In the genomic region with DNA sequence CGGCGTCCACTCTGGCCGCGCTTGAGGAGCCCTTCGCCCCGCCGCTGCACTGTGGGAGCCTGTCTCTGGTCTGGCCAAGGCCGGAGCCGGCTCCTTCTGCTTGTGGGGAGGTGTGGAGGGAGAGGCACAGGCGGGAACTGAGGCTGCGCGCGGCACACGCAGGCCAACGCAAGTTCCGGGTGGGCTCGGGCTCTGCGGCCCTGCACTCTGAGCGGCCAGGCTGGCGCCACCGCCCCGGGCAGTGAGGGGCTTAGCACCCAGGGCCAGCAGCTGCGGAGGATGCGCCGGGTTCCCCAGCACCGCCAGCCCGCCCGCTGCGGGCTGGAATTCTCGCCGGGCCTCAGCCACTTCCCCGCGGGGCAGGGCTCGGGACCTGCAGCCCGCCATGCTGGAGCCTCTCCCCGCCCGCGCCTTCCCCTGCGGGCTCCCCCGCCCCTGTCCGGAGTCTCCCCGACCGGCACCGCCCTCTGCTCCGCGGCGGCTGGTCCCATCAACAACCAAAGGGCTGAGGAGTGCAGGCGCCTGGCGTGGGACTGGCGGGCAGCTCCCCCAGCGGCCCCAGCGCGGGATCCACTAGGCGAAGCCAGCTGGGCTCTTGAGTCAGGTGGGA, we compare ENCODE assay signal across 19 cellular contexts.
DNase-seq lines count a peak whose midpoint lies in the region; ATAC-seq and TF ChIP-seq lines count a peak whose summit lies in the region.
"Had no signal": no experiment of that assay in that cellular context is flagged by ENCODE, and none has a peak within 500 bp of the region (broad histone marks: within the 10 kb centered on the region; RNA-seq: fewer than 3 reads in every experiment).

No MANE protein-coding gene starts in this region.

- POLR2A ChIA-PET in activated CD8-positive, alpha-beta T cell treated with anti-CD3 and anti-CD28 coated beads, Interleukin-2, amount 10 ng/mL, durations not matched to agents 7 days and 5 days (lab: Charles Lee), result no interaction called here

- H3K27me3 Mint-ChIP-seq in activated CD8-positive, alpha-beta T cell treated with anti-CD3 and anti-CD28 coated beads, Interleukin-2, amount 10 ng/mL, durations not matched to agents 7 days and 5 days (ENCODE audit: low read depth), result no peaks in the 10 kb centered on the region
- H3K27me3 Mint-ChIP-seq: activated CD4-positive, alpha-beta memory T cell treated with anti-CD3 and anti-CD28 coated beads, Interleukin-2, amount 10 ng/mL, durations not matched to agents 7 days and 5 days; dendritic cell treated with granulocyte-macrophage colony-stimulating factor and Interleukin-4, amounts not matched to agents 40 ng/mL and 50 ng/mL, for 4 days had no signal

- H3K4me1 Mint-ChIP-seq in activated CD8-positive, alpha-beta T cell treated with anti-CD3 and anti-CD28 coated beads, Interleukin-2, amount 10 ng/mL, durations not matched to agents 7 days and 5 days (ENCODE audit: low read depth), result no peaks in the 10 kb centered on the region
- H3K4me1 Mint-ChIP-seq: activated CD4-positive, alpha-beta memory T cell treated with anti-CD3 and anti-CD28 coated beads, Interleukin-2, amount 10 ng/mL, durations not matched to agents 7 days and 5 days had no signal

- no peaks in the 10 kb centered on the region for H3K4me1 ChIP-seq in psoas muscle
- H3K4me1 ChIP-seq: stomach had no signal

- intact Hi-C loops in psoas muscle (cut with DNase I), result no loop called here

- ATAC-seq in psoas muscle (no peak), HG02840 (IDR thresholded peaks at IDR 0.05; ENCODE audit: low FRiP score, unreplicated experiment) (no peak)
- no peak for ATAC-seq in activated CD8-positive, alpha-beta T cell treated with anti-CD3 and anti-CD28 coated beads, Interleukin-2, amount 10 ng/mL, durations not matched to agents 7 days and 5 days
- ATAC-seq: activated CD4-positive, CD25-positive, alpha-beta regulatory T cell treated with anti-CD3 and anti-CD28 coated beads, Interleukin-2, amount 50 U/mL, for 24 hours had no signal

- H3K27me3 ChIP-seq in psoas muscle (ENCODE audit: insufficient read depth in 3 of 3, low read length in 2 of 3), result no peaks in the 10 kb centered on the region
- H3K27me3 ChIP-seq: stomach had no signal

- H3K9me3 ChIP-seq in iPS-18c (ENCODE audit: control insufficient read depth, insufficient read depth, low read length) (no peaks in the 10 kb centered on the region), psoas muscle (no peaks in the 10 kb centered on the region)

- H3K36me3 Mint-ChIP-seq in activated CD8-positive, alpha-beta T cell treated with anti-CD3 and anti-CD28 coated beads, Interleukin-2, amount 10 ng/mL, durations not matched to agents 7 days and 5 days (ENCODE audit: low read depth), result no peaks in the 10 kb centered on the region

- 94 to 98% (median 98%) methylated on average over 42 to 54 of the region's 54 CpGs for WGBS in psoas muscle, 3 donors

- H3K9me3 Mint-ChIP-seq in activated CD8-positive, alpha-beta T cell treated with anti-CD3 and anti-CD28 coated beads, Interleukin-2, amount 10 ng/mL, durations not matched to agents 7 days and 5 days (ENCODE audit: insufficient read depth), result peaks cover 8% of the 10 kb centered on the region
- H3K9me3 Mint-ChIP-seq: dendritic cell treated with granulocyte-macrophage colony-stimulating factor and Interleukin-4, amounts not matched to agents 40 ng/mL and 50 ng/mL, for 4 days had no signal

- no peak for TF ChIP-seq EP300 in Ishikawa (IDR thresholded peaks at IDR 0.05; ENCODE audit: borderline replicate concordance)

- H3K4me3 ChIP-seq in iPS-18c (ENCODE audit: insufficient read depth, low read depth, low read length), result peak overlapping the region; percentile 31; the same call in 1 of the 2 replicates
- no peak overlapping the region for H3K4me3 ChIP-seq in psoas muscle
- H3K4me3 ChIP-seq: stomach had no signal

- no peak overlapping the region for H3K4me3 Mint-ChIP-seq in activated CD8-positive, alpha-beta T cell treated with anti-CD3 and anti-CD28 coated beads, Interleukin-2, amount 10 ng/mL, durations not matched to agents 7 days and 5 days
- H3K4me3 Mint-ChIP-seq: activated CD4-positive, alpha-beta memory T cell treated with anti-CD3 and anti-CD28 coated beads, Interleukin-2, amount 10 ng/mL, durations not matched to agents 7 days and 5 days; dendritic cell treated with granulocyte-macrophage colony-stimulating factor and Interleukin-4, amounts not matched to agents 40 ng/mL and 50 ng/mL, for 4 days had no signal

- no peak for TF ChIP-seq RAD21 in Ishikawa (IDR thresholded peaks at IDR 0.05; ENCODE audit: low read depth)

- H3K27ac ChIP-seq in psoas muscle, result no peak overlapping the region
- H3K27ac ChIP-seq: RWPE1, stomach had no signal

- H3K36me3 ChIP-seq in psoas muscle (ENCODE audit: insufficient read depth in 1 of 2, low read depth in 1 of 2), result no peaks in the 10 kb centered on the region
- H3K36me3 ChIP-seq: stomach had no signal

- DNase-seq in ELF-1 (ENCODE audit: low read depth, low spot score) (peak; percentile 80), psoas muscle (peak; percentile 13 to 44), NCI-H2171 treated with DMSO at 0.1 percent for 48 hours (lab: John Stamatoyannopoulos, UW) (no peak)
- no peak for DNase-seq in activated CD8-positive, alpha-beta T cell treated with anti-CD3 and anti-CD28 coated beads, Interleukin-2, amount 10 ng/mL, durations not matched to agents 7 days and 5 days
- DNase-seq: activated CD4-positive, alpha-beta memory T cell treated with anti-CD3 and anti-CD28 coated beads, Interleukin-2, amount 10 ng/mL, durations not matched to agents 7 days and 5 days; activated T-cell treated with anti-CD3 and anti-CD28 coated beads for 4 hours; amygdala; C1 segment of cervical spinal cord; KBM-7; NCI-H1436 treated with DMSO at 0.1 percent for 48 hours; NCI-H524 treated with DMSO at 0.1 percent for 48 hours; stomach; trophoblast cell had no signal

- no peak for TF ChIP-seq CTCF in psoas muscle (IDR thresholded peaks at IDR 0.05)

- H3K27ac Mint-ChIP-seq in activated CD8-positive, alpha-beta T cell treated with anti-CD3 and anti-CD28 coated beads, Interleukin-2, amount 10 ng/mL, durations not matched to agents 7 days and 5 days, result no peak overlapping the region
- H3K27ac Mint-ChIP-seq: activated CD4-positive, alpha-beta memory T cell treated with anti-CD3 and anti-CD28 coated beads, Interleukin-2, amount 10 ng/mL, durations not matched to agents 7 days and 5 days; dendritic cell treated with granulocyte-macrophage colony-stimulating factor and Interleukin-4, amounts not matched to agents 40 ng/mL and 50 ng/mL, for 4 days had no signal

- CTCF ChIA-PET in activated CD8-positive, alpha-beta T cell treated with anti-CD3 and anti-CD28 coated beads, Interleukin-2, amount 10 ng/mL, durations not matched to agents 7 days and 5 days (lab: Charles Lee), result no interaction called here

TF ChIP-seq in Ishikawa, 13 proteins besides CTCF, POLR2A, EP300 and RAD21:
- TF ChIP-seq TCF12 (IDR thresholded peaks at IDR 0.05; ENCODE audit: low read depth) (no peak; the same call in 1 of the 2 replicates), REST (IDR thresholded peaks at IDR 0.05; ENCODE audit: low read depth) (no peak; the same call in 1 of the 2 replicates), FOXM1 (IDR thresholded peaks at IDR 0.05; ENCODE audit: borderline replicate concordance, low read depth) (no peak), CEBPB (IDR thresholded peaks at IDR 0.05) (no peak), YY1 (IDR thresholded peaks at IDR 0.05; ENCODE audit: low read depth) (peak; percentile 76; the same call in 1 of the 2 replicates), CREB1 (IDR thresholded peaks at IDR 0.05; ENCODE audit: low read depth) (peak; percentile 41; the same call in 1 of the 2 replicates), ZBTB7A (IDR thresholded peaks at IDR 0.05; ENCODE audit: low read depth) (peak; percentile 76; the same call in 1 of the 2 replicates), EGR1 (IDR thresholded peaks at IDR 0.05) (no peak), NFIC (IDR thresholded peaks at IDR 0.05) (peak; percentile 24; the same call in 1 of the 2 replicates), TEAD4 (IDR thresholded peaks at IDR 0.05) (no peak), TAF1 (IDR thresholded peaks at IDR 0.05; ENCODE audit: low read depth) (peak; percentile 79; the same call in 1 of the 2 replicates)
- TF ChIP-seq, protein P1, sequence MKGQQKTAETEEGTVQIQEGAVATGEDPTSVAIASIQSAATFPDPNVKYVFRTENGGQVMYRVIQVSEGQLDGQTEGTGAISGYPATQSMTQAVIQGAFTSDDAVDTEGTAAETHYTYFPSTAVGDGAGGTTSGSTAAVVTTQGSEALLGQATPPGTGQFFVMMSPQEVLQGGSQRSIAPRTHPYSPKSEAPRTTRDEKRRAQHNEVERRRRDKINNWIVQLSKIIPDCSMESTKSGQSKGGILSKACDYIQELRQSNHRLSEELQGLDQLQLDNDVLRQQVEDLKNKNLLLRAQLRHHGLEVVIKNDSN (IDR thresholded peaks at IDR 0.05), result 0 out of 2 replicates have a peak, but pooled peaks have one; percentile 1
- TF ChIP-seq, protein P2, sequence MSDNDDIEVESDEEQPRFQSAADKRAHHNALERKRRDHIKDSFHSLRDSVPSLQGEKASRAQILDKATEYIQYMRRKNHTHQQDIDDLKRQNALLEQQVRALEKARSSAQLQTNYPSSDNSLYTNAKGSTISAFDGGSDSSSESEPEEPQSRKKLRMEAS (IDR thresholded peaks at IDR 0.05), result peak; percentile 82
TF ChIP-seq in Ishikawa: peak in this region for 7.

Comparison
In these comparisons a context has a peak if more than half of its experiments do, and no peak if none do; other contexts are left out.
1. DNase-seq: peak in ELF-1 (single experiment) and psoas muscle (2 of 2); none in activated CD8-positive, alpha-beta T cell treated with anti-CD3 and anti-CD28 coated beads, Interleukin-2, amount 10 ng/mL, durations not matched to agents 7 days and 5 days (single experiment) and NCI-H2171 treated with DMSO at 0.1 percent for 48 hours (single experiment).